Comparison of ENCODE assay signal across 8 cellular contexts in the genomic region with DNA sequence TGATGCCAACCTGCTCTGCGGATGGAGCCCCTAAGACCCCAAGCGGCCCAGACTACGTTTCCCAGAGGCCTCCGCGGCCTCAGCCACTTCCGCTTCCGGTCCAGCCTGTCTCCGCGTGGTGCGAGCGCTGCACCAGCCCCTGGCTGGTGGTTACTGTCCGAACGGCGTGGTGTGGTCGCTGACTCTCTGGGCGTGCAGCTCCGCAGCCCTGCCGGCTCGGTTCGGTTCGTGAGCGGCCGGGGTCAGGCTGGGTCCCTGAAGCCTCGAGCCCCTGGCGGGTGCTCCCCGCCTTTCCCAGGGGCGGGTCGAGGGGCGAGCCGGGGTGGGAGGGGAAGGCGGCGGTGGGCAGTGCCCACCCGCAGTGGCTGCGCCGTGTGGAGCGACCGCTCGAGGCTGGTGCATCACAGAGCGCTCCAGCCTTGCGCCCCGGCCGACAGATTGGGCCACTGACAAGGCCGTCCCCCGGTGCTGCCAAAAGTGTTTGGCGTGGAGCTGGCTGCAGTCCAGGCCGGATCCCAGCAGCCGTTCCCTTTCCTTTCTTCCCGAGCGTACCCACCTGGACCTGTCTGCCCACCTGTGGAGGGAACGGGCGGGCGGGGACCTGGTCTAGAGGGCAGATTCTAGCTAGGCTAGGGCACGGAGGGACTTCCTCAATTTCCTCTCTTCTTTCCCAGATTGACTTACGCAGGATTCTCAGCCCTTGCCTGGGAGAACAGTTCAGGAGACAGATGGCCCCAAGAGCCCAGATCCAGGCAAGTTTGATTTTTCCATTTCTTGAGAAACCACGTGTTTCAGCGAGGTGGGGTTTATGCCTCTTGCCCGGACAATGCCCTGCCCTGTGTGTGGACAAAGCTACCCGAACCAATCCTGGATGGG. TPM values are rescaled to one million over a fixed set of nuclear protein-coding genes. Genes with fewer than 3 reads are reported as not detected.
DNase-seq lines count a peak whose midpoint lies in the region; ATAC-seq and TF ChIP-seq lines count a peak whose summit lies in the region.

A gene (plus strand): TSS at position 116 of the 876 bp plus-strand sequence. CDS start 613 bp downstream, at position 729.

- peak within 1 kb of the TSS; percentile 77 for H3K4me3 Mint-ChIP-seq in natural killer cell treated with Interleukin-12 subunit alpha and Interleukin-12 subunit beta and Interleukin-15 and Interleukin-18, amount 100 ng/mL, for 72 hours

- in situ Hi-C loops in Caki2 (cut with HindIII; ENCODE audit: low pct_unique_long_range_greater_than_20kb, low sequenced_read_pairs), result no loop called here

- no peak for TF ChIP-seq CTCF in GM20000 (IDR thresholded peaks at IDR 0.05; ENCODE audit: extremely low read depth, missing control alignments)

- ATAC-seq in natural killer cell treated with Interleukin-12 subunit alpha and Interleukin-12 subunit beta and Interleukin-15 and Interleukin-18, amount 100 ng/mL, for 72 hours, result peak; percentile 92
- peak; percentile 92 for ATAC-seq in stimulated activated naive CD8-positive, alpha-beta T cell treated with anti-CD3 and anti-CD28 coated beads, Interleukin-15, Interleukin-2, amounts not matched to agents 100 U/mL and 50 U/mL, for 24 hours

- peaks cover 18% of the 10 kb centered on the region for H3K36me3 Mint-ChIP-seq in natural killer cell treated with Interleukin-12 subunit alpha and Interleukin-12 subunit beta and Interleukin-15 and Interleukin-18, amount 100 ng/mL, for 72 hours

- H3K9me3 Mint-ChIP-seq in natural killer cell treated with Interleukin-12 subunit alpha and Interleukin-12 subunit beta and Interleukin-15 and Interleukin-18, amount 100 ng/mL, for 72 hours, result no peaks in the 10 kb centered on the region

- DNase-seq in Caki2 (ENCODE audit: low read depth) (peak; percentile 48), GM20000 (ENCODE audit: low spot score) (peak; percentile 89), HS-27A (ENCODE audit: low read depth) (peak; percentile 17), RPMI7951 (ENCODE audit: low read depth) (peak; percentile 77), fibroblast of the conjunctiva (ENCODE audit: low read depth) (peak; percentile 17)
- peak; percentile 51 for DNase-seq in activated T-helper 9 cell treated with anti-CD3 and anti-CD28 coated beads, Interleukin-2, amount 50 U/mL, for 16 hours (ENCODE audit: low read depth)
- DNase-seq in natural killer cell treated with Interleukin-12 subunit alpha and Interleukin-12 subunit beta and Interleukin-15 and Interleukin-18, amount 100 ng/mL, for 72 hours (ENCODE audit: low spot score), result peak; percentile 77
- DNase-seq in stimulated activated naive CD8-positive, alpha-beta T cell treated with anti-CD3 and anti-CD28 coated beads, Interleukin-15, Interleukin-2, amounts not matched to agents 100 U/mL and 50 U/mL, for 24 hours, result peak; percentile 80

- peak within 1 kb of the TSS; percentile 43 to 81 for H3K27ac Mint-ChIP-seq in natural killer cell treated with Interleukin-12 subunit alpha and Interleukin-12 subunit beta and Interleukin-15 and Interleukin-18, amount 100 ng/mL, for 72 hours

- peaks cover 0 to 7% of the 10 kb centered on the region in 2 donors for H3K27me3 Mint-ChIP-seq in natural killer cell treated with Interleukin-12 subunit alpha and Interleukin-12 subunit beta and Interleukin-15 and Interleukin-18, amount 100 ng/mL, for 72 hours

- H3K4me1 Mint-ChIP-seq in natural killer cell treated with Interleukin-12 subunit alpha and Interleukin-12 subunit beta and Interleukin-15 and Interleukin-18, amount 100 ng/mL, for 72 hours (ENCODE audit: low read depth in 2 of 2), result peaks cover 12 to 13% of the 10 kb centered on the region in 2 donors

RNA-seq across cellular contexts. Expression of the gene that starts here (rescaled TPM):
- 3.6 and 4.9 TPM in 2 replicates for total RNA-seq in Caki2 (2014; rRNA removed; shearing (Covaris generic); ENCODE audit: low replicate concordance)
- 4.1 and 5.2 TPM in 2 replicates for total RNA-seq in RPMI7951 (2014; rRNA removed; shearing (Covaris generic))
- 1 to 10 TPM; 2.0 to 4.0 TPM for total RNA-seq in natural killer cell treated with Interleukin-12 subunit alpha and Interleukin-12 subunit beta and Interleukin-15 and Interleukin-18, amount 100 ng/mL, for 72 hours

Comparison
In these comparisons a context has a peak if more than half of its experiments do, and no peak if none do; other contexts are left out.
1. Peak in every context shown above with its lines: DNase-seq and ATAC-seq.
2. DNase-seq: peak in every context shown above with its lines; median percentile 89 in GM20000; 80 in stimulated activated naive CD8-positive, alpha-beta T cell treated with anti-CD3 and anti-CD28 coated beads, Interleukin-15, Interleukin-2, amounts not matched to agents 100 U/mL and 50 U/mL, for 24 hours; 77 in RPMI7951; 77 in natural killer cell treated with Interleukin-12 subunit alpha and Interleukin-12 subunit beta and Interleukin-15 and Interleukin-18, amount 100 ng/mL, for 72 hours; 51 in activated T-helper 9 cell treated with anti-CD3 and anti-CD28 coated beads, Interleukin-2, amount 50 U/mL, for 16 hours; 48 in Caki2; 17 in HS-27A; 17 in fibroblast of the conjunctiva.